ENCODE assay signal across 1 cellular context in the genomic region with DNA sequence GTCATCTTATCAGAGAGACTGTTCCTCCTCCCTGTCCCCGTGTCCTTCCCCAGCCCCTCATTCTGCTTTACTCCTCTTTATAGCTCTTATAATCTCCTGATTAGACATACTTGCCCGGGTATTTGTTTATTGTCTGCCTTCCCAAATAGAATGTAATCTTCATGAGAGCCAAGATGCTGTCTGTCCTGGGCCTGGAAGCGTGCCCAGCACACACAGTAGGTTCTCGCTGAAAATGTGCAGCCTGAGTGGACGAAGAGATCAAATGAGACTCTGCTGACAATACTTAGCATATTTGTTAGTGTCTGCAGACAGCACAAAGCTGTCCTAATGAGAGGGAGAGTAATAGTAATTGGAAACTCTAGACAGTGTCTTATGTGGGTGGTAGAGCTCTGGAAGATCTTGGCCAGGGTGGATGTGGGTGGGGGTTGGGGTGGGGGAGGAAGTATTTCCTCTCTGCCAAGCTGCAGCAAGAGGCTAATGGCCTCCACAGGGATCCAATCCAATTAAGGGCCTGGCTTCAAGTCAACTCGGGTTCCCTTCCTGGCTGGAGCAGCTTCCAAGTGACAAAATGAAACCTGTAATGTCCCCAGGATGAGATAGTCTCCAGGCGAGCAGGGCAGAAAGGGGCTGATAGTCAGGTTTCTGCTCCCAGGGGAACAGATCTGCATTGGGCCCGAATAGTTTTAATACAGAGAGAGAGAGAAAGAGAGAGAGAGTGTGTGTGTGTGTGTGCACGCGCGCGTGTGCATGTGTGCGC.
A peak's percentile ranks its signal among the peaks of the same experiment; 100 is the strongest.
TF ChIP-seq lines count a peak whose summit lies in the region.

No MANE protein-coding gene starts in this region.

TF ChIP-seq in K562, 482 proteins besides CTCF, POLR2A, EP300 and RAD21 (continued from another document and continues in another):
- TF ChIP-seq, protein P1, sequence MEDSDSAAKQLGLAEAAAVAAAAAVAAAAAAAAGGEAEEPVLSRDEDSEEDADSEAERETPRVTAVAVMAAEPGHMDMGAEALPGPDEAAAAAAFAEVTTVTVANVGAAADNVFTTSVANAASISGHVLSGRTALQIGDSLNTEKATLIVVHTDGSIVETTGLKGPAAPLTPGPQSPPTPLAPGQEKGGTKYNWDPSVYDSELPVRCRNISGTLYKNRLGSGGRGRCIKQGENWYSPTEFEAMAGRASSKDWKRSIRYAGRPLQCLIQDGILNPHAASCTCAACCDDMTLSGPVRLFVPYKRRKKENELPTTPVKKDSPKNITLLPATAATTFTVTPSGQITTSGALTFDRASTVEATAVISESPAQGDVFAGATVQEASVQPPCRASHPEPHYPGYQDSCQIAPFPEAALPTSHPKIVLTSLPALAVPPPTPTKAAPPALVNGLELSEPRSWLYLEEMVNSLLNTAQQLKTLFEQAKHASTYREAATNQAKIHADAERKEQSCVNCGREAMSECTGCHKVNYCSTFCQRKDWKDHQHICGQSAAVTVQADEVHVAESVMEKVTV (CRISPR knock-in tag; IDR thresholded peaks at IDR 0.05): no peak
- TF ChIP-seq MTA2 (IDR thresholded peaks at IDR 0.05; ENCODE audit: low read depth): no peak; the same call in 1 of the 2 replicates
- no peak for TF ChIP-seq ZFP30 (CRISPR knock-in tag; IDR thresholded peaks at IDR 0.05; ENCODE audit: borderline replicate concordance)
- TF ChIP-seq, protein P2, sequence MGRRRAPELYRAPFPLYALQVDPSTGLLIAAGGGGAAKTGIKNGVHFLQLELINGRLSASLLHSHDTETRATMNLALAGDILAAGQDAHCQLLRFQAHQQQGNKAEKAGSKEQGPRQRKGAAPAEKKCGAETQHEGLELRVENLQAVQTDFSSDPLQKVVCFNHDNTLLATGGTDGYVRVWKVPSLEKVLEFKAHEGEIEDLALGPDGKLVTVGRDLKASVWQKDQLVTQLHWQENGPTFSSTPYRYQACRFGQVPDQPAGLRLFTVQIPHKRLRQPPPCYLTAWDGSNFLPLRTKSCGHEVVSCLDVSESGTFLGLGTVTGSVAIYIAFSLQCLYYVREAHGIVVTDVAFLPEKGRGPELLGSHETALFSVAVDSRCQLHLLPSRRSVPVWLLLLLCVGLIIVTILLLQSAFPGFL (CRISPR knock-in tag; IDR thresholded peaks at IDR 0.05): peak; percentile 83; the same call in 1 of the 2 replicates
- TF ChIP-seq, protein P3, sequence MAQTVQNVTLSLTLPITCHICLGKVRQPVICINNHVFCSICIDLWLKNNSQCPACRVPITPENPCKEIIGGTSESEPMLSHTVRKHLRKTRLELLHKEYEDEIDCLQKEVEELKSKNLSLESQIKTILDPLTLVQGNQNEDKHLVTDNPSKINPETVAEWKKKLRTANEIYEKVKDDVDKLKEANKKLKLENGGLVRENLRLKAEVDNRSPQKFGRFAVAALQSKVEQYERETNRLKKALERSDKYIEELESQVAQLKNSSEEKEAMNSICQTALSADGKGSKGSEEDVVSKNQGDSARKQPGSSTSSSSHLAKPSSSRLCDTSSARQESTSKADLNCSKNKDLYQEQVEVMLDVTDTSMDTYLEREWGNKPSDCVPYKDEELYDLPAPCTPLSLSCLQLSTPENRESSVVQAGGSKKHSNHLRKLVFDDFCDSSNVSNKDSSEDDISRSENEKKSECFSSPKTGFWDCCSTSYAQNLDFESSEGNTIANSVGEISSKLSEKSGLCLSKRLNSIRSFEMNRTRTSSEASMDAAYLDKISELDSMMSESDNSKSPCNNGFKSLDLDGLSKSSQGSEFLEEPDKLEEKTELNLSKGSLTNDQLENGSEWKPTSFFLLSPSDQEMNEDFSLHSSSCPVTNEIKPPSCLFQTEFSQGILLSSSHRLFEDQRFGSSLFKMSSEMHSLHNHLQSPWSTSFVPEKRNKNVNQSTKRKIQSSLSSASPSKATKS (CRISPR knock-in tag; IDR thresholded peaks at IDR 0.05): no peak
- TF ChIP-seq ZNF347 (CRISPR knock-in tag; IDR thresholded peaks at IDR 0.05; ENCODE audit: low read depth): no peak
- no peak for TF ChIP-seq ZNF140 (CRISPR knock-in tag; IDR thresholded peaks at IDR 0.05)
- no peak for TF ChIP-seq HMG20B (CRISPR knock-in tag; IDR thresholded peaks at IDR 0.05)
- TF ChIP-seq SMAD2 (IDR thresholded peaks at IDR 0.05; ENCODE audit: low read depth, low read length): no peak
- TF ChIP-seq PCBP1 (IDR thresholded peaks at IDR 0.05; ENCODE audit: low read depth, low read length, poor library complexity, severe bottlenecking): no peak
- no peak for TF ChIP-seq RFX1 (IDR thresholded peaks at IDR 0.05)
- TF ChIP-seq ZNF695 (CRISPR knock-in tag; IDR thresholded peaks at IDR 0.05): no peak
- no peak for TF ChIP-seq ZNF75A (CRISPR knock-in tag; IDR thresholded peaks at IDR 0.05)
- TF ChIP-seq MEF2A (IDR thresholded peaks at IDR 0.05; ENCODE audit: control insufficient read depth, low read depth, low read length): no peak
- no peak for TF ChIP-seq MTA3 (IDR thresholded peaks at IDR 0.05; ENCODE audit: borderline replicate concordance)
- TF ChIP-seq, protein P4, sequence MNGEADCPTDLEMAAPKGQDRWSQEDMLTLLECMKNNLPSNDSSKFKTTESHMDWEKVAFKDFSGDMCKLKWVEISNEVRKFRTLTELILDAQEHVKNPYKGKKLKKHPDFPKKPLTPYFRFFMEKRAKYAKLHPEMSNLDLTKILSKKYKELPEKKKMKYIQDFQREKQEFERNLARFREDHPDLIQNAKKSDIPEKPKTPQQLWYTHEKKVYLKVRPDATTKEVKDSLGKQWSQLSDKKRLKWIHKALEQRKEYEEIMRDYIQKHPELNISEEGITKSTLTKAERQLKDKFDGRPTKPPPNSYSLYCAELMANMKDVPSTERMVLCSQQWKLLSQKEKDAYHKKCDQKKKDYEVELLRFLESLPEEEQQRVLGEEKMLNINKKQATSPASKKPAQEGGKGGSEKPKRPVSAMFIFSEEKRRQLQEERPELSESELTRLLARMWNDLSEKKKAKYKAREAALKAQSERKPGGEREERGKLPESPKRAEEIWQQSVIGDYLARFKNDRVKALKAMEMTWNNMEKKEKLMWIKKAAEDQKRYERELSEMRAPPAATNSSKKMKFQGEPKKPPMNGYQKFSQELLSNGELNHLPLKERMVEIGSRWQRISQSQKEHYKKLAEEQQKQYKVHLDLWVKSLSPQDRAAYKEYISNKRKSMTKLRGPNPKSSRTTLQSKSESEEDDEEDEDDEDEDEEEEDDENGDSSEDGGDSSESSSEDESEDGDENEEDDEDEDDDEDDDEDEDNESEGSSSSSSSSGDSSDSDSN (IDR thresholded peaks at IDR 0.05; ENCODE audit: borderline replicate concordance in 1 of 2, low read depth in 2 of 2, low read length in 2 of 2): no peak
- TF ChIP-seq, protein P5, sequence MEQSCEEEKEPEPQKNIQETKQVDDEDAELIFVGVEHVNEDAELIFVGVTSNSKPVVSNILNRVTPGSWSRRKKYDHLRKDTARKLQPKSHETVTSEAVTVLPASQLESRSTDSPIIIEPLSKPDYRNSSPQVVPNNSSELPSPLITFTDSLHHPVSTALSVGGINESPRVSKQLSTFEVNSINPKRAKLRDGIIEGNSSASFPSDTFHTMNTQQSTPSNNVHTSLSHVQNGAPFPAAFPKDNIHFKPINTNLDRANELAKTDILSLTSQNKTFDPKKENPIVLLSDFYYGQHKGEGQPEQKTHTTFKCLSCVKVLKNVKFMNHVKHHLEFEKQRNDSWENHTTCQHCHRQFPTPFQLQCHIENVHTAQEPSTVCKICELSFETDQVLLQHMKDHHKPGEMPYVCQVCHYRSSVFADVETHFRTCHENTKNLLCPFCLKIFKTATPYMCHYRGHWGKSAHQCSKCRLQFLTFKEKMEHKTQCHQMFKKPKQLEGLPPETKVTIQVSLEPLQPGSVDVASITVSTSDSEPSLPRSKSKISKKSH (CRISPR knock-in tag; IDR thresholded peaks at IDR 0.05): no peak
- peak; percentile 59 for TF ChIP-seq DPF2 (IDR thresholded peaks at IDR 0.05)
- TF ChIP-seq, protein P6, sequence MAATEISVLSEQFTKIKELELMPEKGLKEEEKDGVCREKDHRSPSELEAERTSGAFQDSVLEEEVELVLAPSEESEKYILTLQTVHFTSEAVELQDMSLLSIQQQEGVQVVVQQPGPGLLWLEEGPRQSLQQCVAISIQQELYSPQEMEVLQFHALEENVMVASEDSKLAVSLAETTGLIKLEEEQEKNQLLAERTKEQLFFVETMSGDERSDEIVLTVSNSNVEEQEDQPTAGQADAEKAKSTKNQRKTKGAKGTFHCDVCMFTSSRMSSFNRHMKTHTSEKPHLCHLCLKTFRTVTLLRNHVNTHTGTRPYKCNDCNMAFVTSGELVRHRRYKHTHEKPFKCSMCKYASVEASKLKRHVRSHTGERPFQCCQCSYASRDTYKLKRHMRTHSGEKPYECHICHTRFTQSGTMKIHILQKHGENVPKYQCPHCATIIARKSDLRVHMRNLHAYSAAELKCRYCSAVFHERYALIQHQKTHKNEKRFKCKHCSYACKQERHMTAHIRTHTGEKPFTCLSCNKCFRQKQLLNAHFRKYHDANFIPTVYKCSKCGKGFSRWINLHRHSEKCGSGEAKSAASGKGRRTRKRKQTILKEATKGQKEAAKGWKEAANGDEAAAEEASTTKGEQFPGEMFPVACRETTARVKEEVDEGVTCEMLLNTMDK (IDR thresholded peaks at IDR 0.05; ENCODE audit: borderline replicate concordance, insufficient read depth, low read depth, low read length, poor library complexity, severe bottlenecking): no peak
- TF ChIP-seq, protein P7, sequence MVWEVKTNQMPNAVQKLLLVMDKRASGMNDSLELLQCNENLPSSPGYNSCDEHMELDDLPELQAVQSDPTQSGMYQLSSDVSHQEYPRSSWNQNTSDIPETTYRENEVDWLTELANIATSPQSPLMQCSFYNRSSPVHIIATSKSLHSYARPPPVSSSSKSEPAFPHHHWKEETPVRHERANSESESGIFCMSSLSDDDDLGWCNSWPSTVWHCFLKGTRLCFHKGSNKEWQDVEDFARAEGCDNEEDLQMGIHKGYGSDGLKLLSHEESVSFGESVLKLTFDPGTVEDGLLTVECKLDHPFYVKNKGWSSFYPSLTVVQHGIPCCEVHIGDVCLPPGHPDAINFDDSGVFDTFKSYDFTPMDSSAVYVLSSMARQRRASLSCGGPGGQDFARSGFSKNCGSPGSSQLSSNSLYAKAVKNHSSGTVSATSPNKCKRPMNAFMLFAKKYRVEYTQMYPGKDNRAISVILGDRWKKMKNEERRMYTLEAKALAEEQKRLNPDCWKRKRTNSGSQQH (CRISPR knock-in tag; IDR thresholded peaks at IDR 0.05): no peak
- TF ChIP-seq ATF1 (CRISPR knock-in tag; IDR thresholded peaks at IDR 0.05): no peak
- TF ChIP-seq ATF1 (tag; IDR thresholded peaks at IDR 0.05): no peak
- no peak for TF ChIP-seq SAP30 (IDR thresholded peaks at IDR 0.05; ENCODE audit: borderline replicate concordance, insufficient read depth, low read depth, low read length, poor library complexity, severe bottlenecking)
- TF ChIP-seq, protein P8, sequence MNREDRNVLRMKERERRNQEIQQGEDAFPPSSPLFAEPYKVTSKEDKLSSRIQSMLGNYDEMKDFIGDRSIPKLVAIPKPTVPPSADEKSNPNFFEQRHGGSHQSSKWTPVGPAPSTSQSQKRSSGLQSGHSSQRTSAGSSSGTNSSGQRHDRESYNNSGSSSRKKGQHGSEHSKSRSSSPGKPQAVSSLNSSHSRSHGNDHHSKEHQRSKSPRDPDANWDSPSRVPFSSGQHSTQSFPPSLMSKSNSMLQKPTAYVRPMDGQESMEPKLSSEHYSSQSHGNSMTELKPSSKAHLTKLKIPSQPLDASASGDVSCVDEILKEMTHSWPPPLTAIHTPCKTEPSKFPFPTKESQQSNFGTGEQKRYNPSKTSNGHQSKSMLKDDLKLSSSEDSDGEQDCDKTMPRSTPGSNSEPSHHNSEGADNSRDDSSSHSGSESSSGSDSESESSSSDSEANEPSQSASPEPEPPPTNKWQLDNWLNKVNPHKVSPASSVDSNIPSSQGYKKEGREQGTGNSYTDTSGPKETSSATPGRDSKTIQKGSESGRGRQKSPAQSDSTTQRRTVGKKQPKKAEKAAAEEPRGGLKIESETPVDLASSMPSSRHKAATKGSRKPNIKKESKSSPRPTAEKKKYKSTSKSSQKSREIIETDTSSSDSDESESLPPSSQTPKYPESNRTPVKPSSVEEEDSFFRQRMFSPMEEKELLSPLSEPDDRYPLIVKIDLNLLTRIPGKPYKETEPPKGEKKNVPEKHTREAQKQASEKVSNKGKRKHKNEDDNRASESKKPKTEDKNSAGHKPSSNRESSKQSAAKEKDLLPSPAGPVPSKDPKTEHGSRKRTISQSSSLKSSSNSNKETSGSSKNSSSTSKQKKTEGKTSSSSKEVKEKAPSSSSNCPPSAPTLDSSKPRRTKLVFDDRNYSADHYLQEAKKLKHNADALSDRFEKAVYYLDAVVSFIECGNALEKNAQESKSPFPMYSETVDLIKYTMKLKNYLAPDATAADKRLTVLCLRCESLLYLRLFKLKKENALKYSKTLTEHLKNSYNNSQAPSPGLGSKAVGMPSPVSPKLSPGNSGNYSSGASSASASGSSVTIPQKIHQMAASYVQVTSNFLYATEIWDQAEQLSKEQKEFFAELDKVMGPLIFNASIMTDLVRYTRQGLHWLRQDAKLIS (CRISPR knock-in tag; IDR thresholded peaks at IDR 0.05): peak; percentile 50; the same call in 1 of the 2 replicates
- TF ChIP-seq, protein P9, sequence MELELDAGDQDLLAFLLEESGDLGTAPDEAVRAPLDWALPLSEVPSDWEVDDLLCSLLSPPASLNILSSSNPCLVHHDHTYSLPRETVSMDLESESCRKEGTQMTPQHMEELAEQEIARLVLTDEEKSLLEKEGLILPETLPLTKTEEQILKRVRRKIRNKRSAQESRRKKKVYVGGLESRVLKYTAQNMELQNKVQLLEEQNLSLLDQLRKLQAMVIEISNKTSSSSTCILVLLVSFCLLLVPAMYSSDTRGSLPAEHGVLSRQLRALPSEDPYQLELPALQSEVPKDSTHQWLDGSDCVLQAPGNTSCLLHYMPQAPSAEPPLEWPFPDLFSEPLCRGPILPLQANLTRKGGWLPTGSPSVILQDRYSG (tag; conservative IDR thresholded peaks at IDR 0.05; ENCODE audit: low read depth): no peak
- no peak for TF ChIP-seq ZNF384 (IDR thresholded peaks at IDR 0.05; ENCODE audit: low read depth, low read length)
- TF ChIP-seq SMC3 (conservative IDR thresholded peaks at IDR 0.05; ENCODE audit: insufficient read depth, low read depth, low read length): no peak
- TF ChIP-seq NCOA6 (IDR thresholded peaks at IDR 0.05): no peak
- TF ChIP-seq, protein P10, sequence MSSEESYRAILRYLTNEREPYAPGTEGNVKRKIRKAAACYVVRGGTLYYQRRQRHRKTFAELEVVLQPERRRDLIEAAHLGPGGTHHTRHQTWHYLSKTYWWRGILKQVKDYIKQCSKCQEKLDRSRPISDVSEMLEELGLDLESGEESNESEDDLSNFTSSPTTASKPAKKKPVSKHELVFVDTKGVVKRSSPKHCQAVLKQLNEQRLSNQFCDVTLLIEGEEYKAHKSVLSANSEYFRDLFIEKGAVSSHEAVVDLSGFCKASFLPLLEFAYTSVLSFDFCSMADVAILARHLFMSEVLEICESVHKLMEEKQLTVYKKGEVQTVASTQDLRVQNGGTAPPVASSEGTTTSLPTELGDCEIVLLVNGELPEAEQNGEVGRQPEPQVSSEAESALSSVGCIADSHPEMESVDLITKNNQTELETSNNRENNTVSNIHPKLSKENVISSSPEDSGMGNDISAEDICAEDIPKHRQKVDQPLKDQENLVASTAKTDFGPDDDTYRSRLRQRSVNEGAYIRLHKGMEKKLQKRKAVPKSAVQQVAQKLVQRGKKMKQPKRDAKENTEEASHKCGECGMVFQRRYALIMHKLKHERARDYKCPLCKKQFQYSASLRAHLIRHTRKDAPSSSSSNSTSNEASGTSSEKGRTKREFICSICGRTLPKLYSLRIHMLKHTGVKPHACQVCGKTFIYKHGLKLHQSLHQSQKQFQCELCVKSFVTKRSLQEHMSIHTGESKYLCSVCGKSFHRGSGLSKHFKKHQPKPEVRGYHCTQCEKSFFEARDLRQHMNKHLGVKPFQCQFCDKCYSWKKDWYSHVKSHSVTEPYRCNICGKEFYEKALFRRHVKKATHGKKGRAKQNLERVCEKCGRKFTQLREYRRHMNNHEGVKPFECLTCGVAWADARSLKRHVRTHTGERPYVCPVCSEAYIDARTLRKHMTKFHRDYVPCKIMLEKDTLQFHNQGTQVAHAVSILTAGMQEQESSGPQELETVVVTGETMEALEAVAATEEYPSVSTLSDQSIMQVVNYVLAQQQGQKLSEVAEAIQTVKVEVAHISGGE (CRISPR knock-in tag; IDR thresholded peaks at IDR 0.05): peak in 1 of 3 experiments; percentile 59; a peak in 2 of 6 replicates
- peak; percentile 96 for TF ChIP-seq ZKSCAN1 (IDR thresholded peaks at IDR 0.05; ENCODE audit: low read depth, low read length)
